21 cellular contexts compared by ENCODE assay signal in genomic region chr21:14080040-14080763, GRCh38.
"Had no signal": no experiment of that assay in that cellular context is flagged by ENCODE, and none has a peak within 500 bp of the region (broad histone marks: within the 10 kb centered on the region; RNA-seq: fewer than 3 reads in every experiment).

No MANE protein-coding gene starts in this region.

- ATAC-seq: activated CD4-positive, alpha-beta T cell treated with anti-CD3 and anti-CD28 coated beads for 36 hours; left lung; natural killer cell treated with Interleukin-12 subunit alpha and Interleukin-12 subunit beta and Interleukin-15 and Interleukin-18, amount 100 ng/mL, for 72 hours; stimulated activated naive B cell treated with anti-CD40 and anti-IgM and Interleukin-4, amounts not matched to agents 10 μg/mL and 1 μg/mL and 100 μg/mL, for 72 hours had no signal

- FAIRE-seq: astrocyte, endometrium had no signal

- H3K4me1 ChIP-seq: breast epithelium, left lung, transverse colon, vagina had no signal

- H3K27me3 ChIP-seq: breast epithelium, left lung, transverse colon, vagina had no signal

- H3K27ac Mint-ChIP-seq: activated B cell treated with CpG ODN at 0.5 μM for 24 hours; activated CD4-positive, alpha-beta T cell treated with anti-CD3 and anti-CD28 coated beads for 36 hours; activated naive CD8-positive, alpha-beta T cell treated with anti-CD3 and anti-CD28 coated beads for 36 hours; natural killer cell treated with Interleukin-12 subunit alpha and Interleukin-12 subunit beta and Interleukin-15 and Interleukin-18, amount 100 ng/mL, for 72 hours; stimulated activated naive B cell treated with anti-CD40 and anti-IgM and Interleukin-4, amounts not matched to agents 10 μg/mL and 1 μg/mL and 100 μg/mL, for 72 hours had no signal

- H3K27ac ChIP-seq: breast epithelium, coronary artery, left lung, transverse colon, vagina had no signal

- H3K4me1 Mint-ChIP-seq: activated CD4-positive, alpha-beta T cell treated with anti-CD3 and anti-CD28 coated beads for 36 hours; activated naive CD8-positive, alpha-beta T cell treated with anti-CD3 and anti-CD28 coated beads for 36 hours; stimulated activated naive B cell treated with anti-CD40 and anti-IgM and Interleukin-4, amounts not matched to agents 10 μg/mL and 1 μg/mL and 100 μg/mL, for 72 hours had no signal

- H3K4me3 ChIP-seq: breast epithelium, coronary artery, left lung, transverse colon, vagina had no signal

- H3K9me3 ChIP-seq: transverse colon, vagina had no signal

- H3K4me3 Mint-ChIP-seq: activated B cell treated with CpG ODN at 0.5 μM for 24 hours; activated CD4-positive, alpha-beta T cell treated with anti-CD3 and anti-CD28 coated beads for 36 hours; activated naive CD8-positive, alpha-beta T cell treated with anti-CD3 and anti-CD28 coated beads for 36 hours; central memory CD8-positive, alpha-beta T cell; natural killer cell treated with Interleukin-12 subunit alpha and Interleukin-12 subunit beta and Interleukin-15 and Interleukin-18, amount 100 ng/mL, for 72 hours; stimulated activated naive B cell treated with anti-CD40 and anti-IgM and Interleukin-4, amounts not matched to agents 10 μg/mL and 1 μg/mL and 100 μg/mL, for 72 hours had no signal

- H3K27me3 Mint-ChIP-seq: activated B cell treated with CpG ODN at 0.5 μM for 24 hours; activated CD4-positive, alpha-beta T cell treated with anti-CD3 and anti-CD28 coated beads for 36 hours; activated naive CD8-positive, alpha-beta T cell treated with anti-CD3 and anti-CD28 coated beads for 36 hours; central memory CD8-positive, alpha-beta T cell; natural killer cell treated with Interleukin-12 subunit alpha and Interleukin-12 subunit beta and Interleukin-15 and Interleukin-18, amount 100 ng/mL, for 72 hours; stimulated activated naive B cell treated with anti-CD40 and anti-IgM and Interleukin-4, amounts not matched to agents 10 μg/mL and 1 μg/mL and 100 μg/mL, for 72 hours had no signal

- H3K36me3 ChIP-seq: breast epithelium, left lung, transverse colon, vagina had no signal

- H3K36me3 Mint-ChIP-seq: natural killer cell treated with Interleukin-12 subunit alpha and Interleukin-12 subunit beta and Interleukin-15 and Interleukin-18, amount 100 ng/mL, for 72 hours had no signal

- DNase-seq: activated B cell treated with CpG ODN at 0.5 μM for 24 hours; activated CD4-positive, alpha-beta T cell treated with anti-CD3 and anti-CD28 coated beads for 36 hours; activated CD4-positive, alpha-beta T cell treated with anti-CD3 and anti-CD28 coated beads, Interleukin-2, amount 50 U/mL, for 4 hours; activated naive CD4-positive, alpha-beta T cell treated with Interleukin-2 at 50 U/mL for 16 hours; activated naive CD8-positive, alpha-beta T cell treated with anti-CD3 and anti-CD28 coated beads for 36 hours; activated T-cell treated with anti-CD3 and anti-CD28 coated beads, Interleukin-2, amount 50 U/mL, for 48 hours; mammary epithelial cell; retina; stimulated activated CD4-positive, alpha-beta T cell treated with anti-CD3 and anti-CD28 coated beads, Interleukin-2, amount 100 ng/mL, for 48 hours; stimulated activated CD8-positive, alpha-beta memory T cell treated with anti-CD3 and anti-CD28 coated beads, Interleukin-4, amount 100 ng/mL, for 48 hours; stimulated activated naive B cell treated with anti-CD40 and anti-IgM and Interleukin-4, amounts not matched to agents 10 μg/mL and 1 μg/mL and 100 μg/mL, for 72 hours; T-helper 9 cell; transverse colon had no signal
